ENCODE assay signal across 1 cellular context in genomic region chr1:211518330-211519289, GRCh38.
TF ChIP-seq lines count a peak whose summit lies in the region.

No MANE protein-coding gene starts in this region.

TF ChIP-seq in GM12878, 131 proteins besides CTCF, POLR2A, EP300 and RAD21 (continued from another document and continues in another):
- TF ChIP-seq NFIC (IDR thresholded peaks at IDR 0.05; ENCODE audit: low read depth, low read length), result 0 out of 2 replicates have a peak, but pooled peaks have one; percentile 20
- no peak for TF ChIP-seq ZBED1 (IDR thresholded peaks at IDR 0.05; ENCODE audit: borderline replicate concordance)
- no peak for TF ChIP-seq CHD4 (IDR thresholded peaks at IDR 0.05)
- TF ChIP-seq RCOR1 (conservative IDR thresholded peaks at IDR 0.05; ENCODE audit: low read depth, low read length), result peak; percentile 90; the same call in 1 of the 2 replicates
- no peak for TF ChIP-seq CEBPB (IDR thresholded peaks at IDR 0.05; ENCODE audit: borderline replicate concordance in 1 of 2, low read depth in 2 of 2, low read length in 2 of 2)
- TF ChIP-seq CBX5 (IDR thresholded peaks at IDR 0.05; ENCODE audit: low read depth), result 0 out of 2 replicates have a peak, but pooled peaks have one; percentile 36
- TF ChIP-seq ESRRA (IDR thresholded peaks at IDR 0.05; ENCODE audit: low read length), result no peak
- TF ChIP-seq HDGF (IDR thresholded peaks at IDR 0.05), result no peak
- TF ChIP-seq MEF2A (IDR thresholded peaks at IDR 0.05; ENCODE audit: insufficient read depth, low read depth, low read length), result no peak
- TF ChIP-seq MTA2 (IDR thresholded peaks at IDR 0.05; ENCODE audit: low read depth), result peak; percentile 64; the same call in 1 of the 2 replicates
- no peak for TF ChIP-seq ZBTB4 (CRISPR knock-in tag; IDR thresholded peaks at IDR 0.05)
- no peak for TF ChIP-seq JUND (IDR thresholded peaks at IDR 0.05; ENCODE audit: low read depth, low read length)
- peak; percentile 29; the same call in 1 of the 2 replicates for TF ChIP-seq ATF7 (IDR thresholded peaks at IDR 0.05; ENCODE audit: low read depth)
- TF ChIP-seq, protein P1, sequence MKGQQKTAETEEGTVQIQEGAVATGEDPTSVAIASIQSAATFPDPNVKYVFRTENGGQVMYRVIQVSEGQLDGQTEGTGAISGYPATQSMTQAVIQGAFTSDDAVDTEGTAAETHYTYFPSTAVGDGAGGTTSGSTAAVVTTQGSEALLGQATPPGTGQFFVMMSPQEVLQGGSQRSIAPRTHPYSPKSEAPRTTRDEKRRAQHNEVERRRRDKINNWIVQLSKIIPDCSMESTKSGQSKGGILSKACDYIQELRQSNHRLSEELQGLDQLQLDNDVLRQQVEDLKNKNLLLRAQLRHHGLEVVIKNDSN (IDR thresholded peaks at IDR 0.05; ENCODE audit: borderline replicate concordance, extremely low read length, insufficient read depth, low read depth, low read length), result no peak
- no peak for TF ChIP-seq ZNF24 (IDR thresholded peaks at IDR 0.05)
- peak; percentile 43 to 54; a peak in 2 of 4 replicates for TF ChIP-seq IKZF2 (IDR thresholded peaks at IDR 0.05)
- TF ChIP-seq, protein P2, sequence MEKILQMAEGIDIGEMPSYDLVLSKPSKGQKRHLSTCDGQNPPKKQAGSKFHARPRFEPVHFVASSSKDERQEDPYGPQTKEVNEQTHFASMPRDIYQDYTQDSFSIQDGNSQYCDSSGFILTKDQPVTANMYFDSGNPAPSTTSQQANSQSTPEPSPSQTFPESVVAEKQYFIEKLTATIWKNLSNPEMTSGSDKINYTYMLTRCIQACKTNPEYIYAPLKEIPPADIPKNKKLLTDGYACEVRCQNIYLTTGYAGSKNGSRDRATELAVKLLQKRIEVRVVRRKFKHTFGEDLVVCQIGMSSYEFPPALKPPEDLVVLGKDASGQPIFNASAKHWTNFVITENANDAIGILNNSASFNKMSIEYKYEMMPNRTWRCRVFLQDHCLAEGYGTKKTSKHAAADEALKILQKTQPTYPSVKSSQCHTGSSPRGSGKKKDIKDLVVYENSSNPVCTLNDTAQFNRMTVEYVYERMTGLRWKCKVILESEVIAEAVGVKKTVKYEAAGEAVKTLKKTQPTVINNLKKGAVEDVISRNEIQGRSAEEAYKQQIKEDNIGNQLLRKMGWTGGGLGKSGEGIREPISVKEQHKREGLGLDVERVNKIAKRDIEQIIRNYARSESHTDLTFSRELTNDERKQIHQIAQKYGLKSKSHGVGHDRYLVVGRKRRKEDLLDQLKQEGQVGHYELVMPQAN (conservative IDR thresholded peaks at IDR 0.05), result no peak
- TF ChIP-seq IKZF1 (conservative IDR thresholded peaks at IDR 0.05), result peak; percentile 26
- 0 out of 2 replicates have a peak, but pooled peaks have one; percentile 28 for TF ChIP-seq BCL11A (IDR thresholded peaks at IDR 0.05; ENCODE audit: low read depth, low read length)
- TF ChIP-seq GATAD2B (conservative IDR thresholded peaks at IDR 0.05; ENCODE audit: low read depth), result no peak
- TF ChIP-seq, protein P3, sequence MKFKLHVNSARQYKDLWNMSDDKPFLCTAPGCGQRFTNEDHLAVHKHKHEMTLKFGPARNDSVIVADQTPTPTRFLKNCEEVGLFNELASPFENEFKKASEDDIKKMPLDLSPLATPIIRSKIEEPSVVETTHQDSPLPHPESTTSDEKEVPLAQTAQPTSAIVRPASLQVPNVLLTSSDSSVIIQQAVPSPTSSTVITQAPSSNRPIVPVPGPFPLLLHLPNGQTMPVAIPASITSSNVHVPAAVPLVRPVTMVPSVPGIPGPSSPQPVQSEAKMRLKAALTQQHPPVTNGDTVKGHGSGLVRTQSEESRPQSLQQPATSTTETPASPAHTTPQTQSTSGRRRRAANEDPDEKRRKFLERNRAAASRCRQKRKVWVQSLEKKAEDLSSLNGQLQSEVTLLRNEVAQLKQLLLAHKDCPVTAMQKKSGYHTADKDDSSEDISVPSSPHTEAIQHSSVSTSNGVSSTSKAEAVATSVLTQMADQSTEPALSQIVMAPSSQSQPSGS (IDR thresholded peaks at IDR 0.05; ENCODE audit: low read length), result no peak
- TF ChIP-seq ZNF217 (IDR thresholded peaks at IDR 0.05), result no peak
- no peak for TF ChIP-seq BRCA1 (IDR thresholded peaks at IDR 0.05; ENCODE audit: low read depth, low read length)
- no peak for TF ChIP-seq EGR1 (IDR thresholded peaks at IDR 0.05; ENCODE audit: borderline replicate concordance in 1 of 2, low read depth in 2 of 2, low read length in 2 of 2)
- peak; percentile 52; the same call in 1 of the 2 replicates for TF ChIP-seq TCF3 (IDR thresholded peaks at IDR 0.05; ENCODE audit: borderline replicate concordance, insufficient read depth, low read depth, low read length)
- no peak for TF ChIP-seq KAT2A (conservative IDR thresholded peaks at IDR 0.05; ENCODE audit: control insufficient read depth, low read depth, low read length)
- TF ChIP-seq MYC (IDR thresholded peaks at IDR 0.05; ENCODE audit: insufficient read depth, insufficient read length, insufficient replicate concordance, low read length, severe bottlenecking), result no peak
- TF ChIP-seq ETV6 (conservative IDR thresholded peaks at IDR 0.05 in 1 of 2, IDR thresholded peaks at IDR 0.05 in 1 of 2; ENCODE audit: borderline replicate concordance in 1 of 2, low read depth in 1 of 2), result peak in 1 of 2 experiments; percentile 65; a peak in 1 of 4 replicates
- TF ChIP-seq KLF5 (IDR thresholded peaks at IDR 0.05; ENCODE audit: partially characterized antibody), result no peak
- TF ChIP-seq ZNF207 (IDR thresholded peaks at IDR 0.05; ENCODE audit: borderline replicate concordance), result no peak
- no peak for TF ChIP-seq SIN3A (IDR thresholded peaks at IDR 0.05; ENCODE audit: low read depth, low read length)
- no peak for TF ChIP-seq BCL3 (IDR thresholded peaks at IDR 0.05; ENCODE audit: borderline replicate concordance, insufficient read depth, low read depth, low read length, poor library complexity, severe bottlenecking)
- TF ChIP-seq FOXK2 (IDR thresholded peaks at IDR 0.05), result no peak
- no peak for TF ChIP-seq YBX1 (IDR thresholded peaks at IDR 0.05)
- TF ChIP-seq TAF1 (IDR thresholded peaks at IDR 0.05; ENCODE audit: borderline replicate concordance, low read depth, low read length), result no peak
- TF ChIP-seq, protein P4, sequence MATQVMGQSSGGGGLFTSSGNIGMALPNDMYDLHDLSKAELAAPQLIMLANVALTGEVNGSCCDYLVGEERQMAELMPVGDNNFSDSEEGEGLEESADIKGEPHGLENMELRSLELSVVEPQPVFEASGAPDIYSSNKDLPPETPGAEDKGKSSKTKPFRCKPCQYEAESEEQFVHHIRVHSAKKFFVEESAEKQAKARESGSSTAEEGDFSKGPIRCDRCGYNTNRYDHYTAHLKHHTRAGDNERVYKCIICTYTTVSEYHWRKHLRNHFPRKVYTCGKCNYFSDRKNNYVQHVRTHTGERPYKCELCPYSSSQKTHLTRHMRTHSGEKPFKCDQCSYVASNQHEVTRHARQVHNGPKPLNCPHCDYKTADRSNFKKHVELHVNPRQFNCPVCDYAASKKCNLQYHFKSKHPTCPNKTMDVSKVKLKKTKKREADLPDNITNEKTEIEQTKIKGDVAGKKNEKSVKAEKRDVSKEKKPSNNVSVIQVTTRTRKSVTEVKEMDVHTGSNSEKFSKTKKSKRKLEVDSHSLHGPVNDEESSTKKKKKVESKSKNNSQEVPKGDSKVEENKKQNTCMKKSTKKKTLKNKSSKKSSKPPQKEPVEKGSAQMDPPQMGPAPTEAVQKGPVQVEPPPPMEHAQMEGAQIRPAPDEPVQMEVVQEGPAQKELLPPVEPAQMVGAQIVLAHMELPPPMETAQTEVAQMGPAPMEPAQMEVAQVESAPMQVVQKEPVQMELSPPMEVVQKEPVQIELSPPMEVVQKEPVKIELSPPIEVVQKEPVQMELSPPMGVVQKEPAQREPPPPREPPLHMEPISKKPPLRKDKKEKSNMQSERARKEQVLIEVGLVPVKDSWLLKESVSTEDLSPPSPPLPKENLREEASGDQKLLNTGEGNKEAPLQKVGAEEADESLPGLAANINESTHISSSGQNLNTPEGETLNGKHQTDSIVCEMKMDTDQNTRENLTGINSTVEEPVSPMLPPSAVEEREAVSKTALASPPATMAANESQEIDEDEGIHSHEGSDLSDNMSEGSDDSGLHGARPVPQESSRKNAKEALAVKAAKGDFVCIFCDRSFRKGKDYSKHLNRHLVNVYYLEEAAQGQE (IDR thresholded peaks at IDR 0.05; ENCODE audit: low read depth, low read length), result no peak
- no peak for TF ChIP-seq NR2C2 (IDR thresholded peaks at IDR 0.05; ENCODE audit: borderline replicate concordance, control insufficient read depth, insufficient read length, low read depth)
- no peak for TF ChIP-seq LARP7 (IDR thresholded peaks at IDR 0.05)
- TF ChIP-seq RBBP5 (conservative IDR thresholded peaks at IDR 0.05), result no peak
- TF ChIP-seq PML (IDR thresholded peaks at IDR 0.05; ENCODE audit: low read length), result no peak
- TF ChIP-seq PAX5 (IDR thresholded peaks at IDR 0.05; ENCODE audit: borderline replicate concordance, low read depth, low read length), result no peak
- TF ChIP-seq ZBTB33 (IDR thresholded peaks at IDR 0.05), result no peak
- no peak for TF ChIP-seq E2F8 (IDR thresholded peaks at IDR 0.05; ENCODE audit: low read depth, partially characterized antibody)
- no peak for TF ChIP-seq NR2C1 (IDR thresholded peaks at IDR 0.05)
- TF ChIP-seq HCFC1 (IDR thresholded peaks at IDR 0.05; ENCODE audit: low read length), result no peak
- TF ChIP-seq CBX3 (IDR thresholded peaks at IDR 0.05; ENCODE audit: borderline replicate concordance, low read depth), result no peak
- peak in 1 of 2 experiments; percentile 49; a peak in 2 of 4 replicates for TF ChIP-seq BHLHE40 (IDR thresholded peaks at IDR 0.05; ENCODE audit: borderline replicate concordance in 1 of 2, low read depth in 2 of 2, low read length in 1 of 2)
- TF ChIP-seq, protein P5, sequence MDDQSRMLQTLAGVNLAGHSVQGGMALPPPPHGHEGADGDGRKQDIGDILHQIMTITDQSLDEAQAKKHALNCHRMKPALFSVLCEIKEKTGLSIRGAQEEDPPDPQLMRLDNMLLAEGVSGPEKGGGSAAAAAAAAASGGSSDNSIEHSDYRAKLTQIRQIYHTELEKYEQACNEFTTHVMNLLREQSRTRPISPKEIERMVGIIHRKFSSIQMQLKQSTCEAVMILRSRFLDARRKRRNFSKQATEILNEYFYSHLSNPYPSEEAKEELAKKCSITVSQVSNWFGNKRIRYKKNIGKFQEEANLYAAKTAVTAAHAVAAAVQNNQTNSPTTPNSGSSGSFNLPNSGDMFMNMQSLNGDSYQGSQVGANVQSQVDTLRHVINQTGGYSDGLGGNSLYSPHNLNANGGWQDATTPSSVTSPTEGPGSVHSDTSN (IDR thresholded peaks at IDR 0.05; ENCODE audit: insufficient replicate concordance, low read depth, low read length), result no peak
